9 cellular contexts compared by ENCODE assay signal in the genomic region with DNA sequence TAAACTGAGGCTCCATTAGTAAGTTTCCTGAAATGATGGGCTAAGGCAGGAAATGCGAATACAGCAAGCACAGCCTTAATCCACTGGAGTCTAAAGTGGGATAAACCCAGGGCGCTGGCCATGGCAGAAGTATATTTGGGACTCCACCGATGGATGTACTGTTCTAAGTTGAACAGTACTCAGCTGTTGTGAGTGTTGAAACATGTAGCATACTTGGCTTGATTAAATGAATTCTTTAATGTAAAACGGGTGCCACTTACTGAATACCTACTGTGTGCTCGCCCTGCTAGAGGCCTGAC. TPM values are rescaled to one million over a fixed set of nuclear protein-coding genes. Genes with fewer than 3 reads are reported as not detected.
DNase-seq lines count a peak whose midpoint lies in the region; ATAC-seq and TF ChIP-seq lines count a peak whose summit lies in the region.
"Had no signal": no experiment of that assay in that cellular context is flagged by ENCODE, and none has a peak within 500 bp of the region (broad histone marks: within the 10 kb centered on the region; RNA-seq: fewer than 3 reads in every experiment).

No MANE protein-coding gene starts in this region.

- H3K27me3 Mint-ChIP-seq in Calu3 (ENCODE audit: unreplicated experiment), result no peaks in the 10 kb centered on the region
- peaks cover 38% of the 10 kb centered on the region for H3K27me3 Mint-ChIP-seq in WTC11 (ENCODE audit: low read depth)

- no peak for ATAC-seq in WTC11
- peak; percentile 40 to 85 (median 62) for ATAC-seq in heart left ventricle
- ATAC-seq in GM21367 (IDR thresholded peaks at IDR 0.05; ENCODE audit: unreplicated experiment), result no peak

- CTCF ChIA-PET in Calu3 (lab: Charles Lee) (interaction anchor here (1.0 kb wide), 1 partner anchor 78 kb away, joined by 4 read pairs; no protein-coding TSS in a partner anchor), WTC11 (lab: Charles Lee) (interaction anchor here (1.7 kb wide), 1 partner anchor 9 kb away, joined by 7 read pairs; no protein-coding TSS in a partner anchor)

- DNase-seq in Calu3 (no peak), WTC11 (ENCODE audit: low spot score) (no peak), heart left ventricle (no peak), prostate gland (ENCODE audit: low spot score) (no peak), NCI-H2227 (lab: John Stamatoyannopoulos, UW; ENCODE audit: unreplicated experiment) (no peak), NCI-H2029 treated with DMSO at 0.1 percent for 48 hours (lab: John Stamatoyannopoulos, UW) (no peak), NCI-H345 (lab: John Stamatoyannopoulos, UW) (no peak)
- DNase-seq: GOT3 had no signal

- TSS peak; percentile 58 for BruUV-seq in Calu3 (replicated peaks; lab: Mats Ljungman, UMichigan)

- H3K27ac ChIP-seq in heart left ventricle (peak overlapping the region; percentile 35 to 93 (median 84)), prostate gland (peak overlapping the region; percentile 68 to 81)

- 30 to 39% (median 33%) methylated on average over 5 of the region's 5 CpGs for WGBS in heart left ventricle, 4 donors
- WGBS in prostate gland, result 53% methylated on average over 5 of the region's 5 CpGs

- TF ChIP-seq POLR2A in heart left ventricle (IDR thresholded peaks at IDR 0.05), result no peak
- no peak for TF ChIP-seq POLR2A in prostate gland (IDR thresholded peaks at IDR 0.05)

- intact Hi-C loops in Calu3 (cut with micrococcal nuclease; ENCODE audit: unreplicated experiment), result no loop called here
- intact Hi-C loops in heart left ventricle (cut with DNase I), result loop anchor here in 7 of 10 donors (2.0 to 10.0 kb wide), 4 partner anchors 44 to 72 kb away; partner anchors contain the start of gene BHLHE41 (in 7 of the 7)
- intact Hi-C loops in prostate gland (cut with DNase I), result loop anchor here (5.0 kb wide), 2 partner anchors 69 to 76 kb away; partner anchors contain the start of gene BHLHE41

- H3K4me1 ChIP-seq in heart left ventricle (peaks cover 0 to 45% (median 25%) of the 10 kb centered on the region in 12 donors), prostate gland (replicated peaks) (no peaks in the 10 kb centered on the region)

- TF ChIP-seq CTCF in Calu3 (IDR thresholded peaks at IDR 0.05; ENCODE audit: unreplicated experiment) (no peak), WTC11 (IDR thresholded peaks at IDR 0.05) (no peak), heart left ventricle (IDR thresholded peaks at IDR 0.05) (no peak), prostate gland (IDR thresholded peaks at IDR 0.05) (no peak)

- H3K4me3 ChIP-seq in heart left ventricle, result peak overlapping the region; percentile 32 to 79 (median 67)
- H3K4me3 ChIP-seq in prostate gland, result peak overlapping the region; percentile 53 to 55

- H3K27ac Mint-ChIP-seq in Calu3 (ENCODE audit: unreplicated experiment), result no peak overlapping the region
- H3K27ac Mint-ChIP-seq in WTC11, result no peak overlapping the region

- H3K4me1 Mint-ChIP-seq in Calu3 (ENCODE audit: low read depth, unreplicated experiment) (peaks cover 16% of the 10 kb centered on the region), WTC11 (peaks cover 14% of the 10 kb centered on the region)

- H3K9me3 Mint-ChIP-seq in Calu3 (ENCODE audit: low read depth, unreplicated experiment) (no peaks in the 10 kb centered on the region), WTC11 (no peaks in the 10 kb centered on the region)

- H3K27me3 ChIP-seq in heart left ventricle, result peaks cover 0 to 15% (median 0%) of the 10 kb centered on the region in 9 donors
- H3K27me3 ChIP-seq in prostate gland (replicated peaks; ENCODE audit: insufficient read depth), result no peaks in the 10 kb centered on the region

- H3K36me3 Mint-ChIP-seq in Calu3 (ENCODE audit: insufficient read depth, unreplicated experiment), result peaks cover 11% of the 10 kb centered on the region
- no peaks in the 10 kb centered on the region for H3K36me3 Mint-ChIP-seq in WTC11

- H3K9me3 ChIP-seq in heart left ventricle (no peaks in the 10 kb centered on the region), prostate gland (no peaks in the 10 kb centered on the region)

- peak overlapping the region; percentile 88 for H3K4me3 Mint-ChIP-seq in Calu3 (ENCODE audit: low read depth, unreplicated experiment)
- peak overlapping the region; percentile 86 for H3K4me3 Mint-ChIP-seq in WTC11

- H3K36me3 ChIP-seq in heart left ventricle (no peaks in the 10 kb centered on the region), prostate gland (no peaks in the 10 kb centered on the region)

- POLR2A ChIA-PET in WTC11 (lab: Charles Lee), result no interaction called here

TF ChIP-seq in WTC11, 78 proteins besides CTCF, POLR2A, EP300 and RAD21:
- TF ChIP-seq GRHL2 (CRISPR knock-in tag; IDR thresholded peaks at IDR 0.05; ENCODE audit: insufficient replicate concordance, severe bottlenecking), result no peak
- no peak for TF ChIP-seq SMAD4 (CRISPR knock-in tag; IDR thresholded peaks at IDR 0.05)
- no peak for TF ChIP-seq FOXP1 (CRISPR knock-in tag; IDR thresholded peaks at IDR 0.05; ENCODE audit: borderline replicate concordance)
- TF ChIP-seq, protein P1, sequence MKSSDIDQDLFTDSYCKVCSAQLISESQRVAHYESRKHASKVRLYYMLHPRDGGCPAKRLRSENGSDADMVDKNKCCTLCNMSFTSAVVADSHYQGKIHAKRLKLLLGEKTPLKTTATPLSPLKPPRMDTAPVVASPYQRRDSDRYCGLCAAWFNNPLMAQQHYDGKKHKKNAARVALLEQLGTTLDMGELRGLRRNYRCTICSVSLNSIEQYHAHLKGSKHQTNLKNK (CRISPR knock-in tag; IDR thresholded peaks at IDR 0.05), result no peak
- TF ChIP-seq KAT7 (CRISPR knock-in tag; IDR thresholded peaks at IDR 0.05; ENCODE audit: borderline replicate concordance), result no peak
- no peak for TF ChIP-seq ZNF232 (CRISPR knock-in tag; IDR thresholded peaks at IDR 0.05)
- TF ChIP-seq, protein P2, sequence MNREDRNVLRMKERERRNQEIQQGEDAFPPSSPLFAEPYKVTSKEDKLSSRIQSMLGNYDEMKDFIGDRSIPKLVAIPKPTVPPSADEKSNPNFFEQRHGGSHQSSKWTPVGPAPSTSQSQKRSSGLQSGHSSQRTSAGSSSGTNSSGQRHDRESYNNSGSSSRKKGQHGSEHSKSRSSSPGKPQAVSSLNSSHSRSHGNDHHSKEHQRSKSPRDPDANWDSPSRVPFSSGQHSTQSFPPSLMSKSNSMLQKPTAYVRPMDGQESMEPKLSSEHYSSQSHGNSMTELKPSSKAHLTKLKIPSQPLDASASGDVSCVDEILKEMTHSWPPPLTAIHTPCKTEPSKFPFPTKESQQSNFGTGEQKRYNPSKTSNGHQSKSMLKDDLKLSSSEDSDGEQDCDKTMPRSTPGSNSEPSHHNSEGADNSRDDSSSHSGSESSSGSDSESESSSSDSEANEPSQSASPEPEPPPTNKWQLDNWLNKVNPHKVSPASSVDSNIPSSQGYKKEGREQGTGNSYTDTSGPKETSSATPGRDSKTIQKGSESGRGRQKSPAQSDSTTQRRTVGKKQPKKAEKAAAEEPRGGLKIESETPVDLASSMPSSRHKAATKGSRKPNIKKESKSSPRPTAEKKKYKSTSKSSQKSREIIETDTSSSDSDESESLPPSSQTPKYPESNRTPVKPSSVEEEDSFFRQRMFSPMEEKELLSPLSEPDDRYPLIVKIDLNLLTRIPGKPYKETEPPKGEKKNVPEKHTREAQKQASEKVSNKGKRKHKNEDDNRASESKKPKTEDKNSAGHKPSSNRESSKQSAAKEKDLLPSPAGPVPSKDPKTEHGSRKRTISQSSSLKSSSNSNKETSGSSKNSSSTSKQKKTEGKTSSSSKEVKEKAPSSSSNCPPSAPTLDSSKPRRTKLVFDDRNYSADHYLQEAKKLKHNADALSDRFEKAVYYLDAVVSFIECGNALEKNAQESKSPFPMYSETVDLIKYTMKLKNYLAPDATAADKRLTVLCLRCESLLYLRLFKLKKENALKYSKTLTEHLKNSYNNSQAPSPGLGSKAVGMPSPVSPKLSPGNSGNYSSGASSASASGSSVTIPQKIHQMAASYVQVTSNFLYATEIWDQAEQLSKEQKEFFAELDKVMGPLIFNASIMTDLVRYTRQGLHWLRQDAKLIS (CRISPR knock-in tag; IDR thresholded peaks at IDR 0.05; ENCODE audit: borderline replicate concordance), result no peak
- TF ChIP-seq, protein P3, sequence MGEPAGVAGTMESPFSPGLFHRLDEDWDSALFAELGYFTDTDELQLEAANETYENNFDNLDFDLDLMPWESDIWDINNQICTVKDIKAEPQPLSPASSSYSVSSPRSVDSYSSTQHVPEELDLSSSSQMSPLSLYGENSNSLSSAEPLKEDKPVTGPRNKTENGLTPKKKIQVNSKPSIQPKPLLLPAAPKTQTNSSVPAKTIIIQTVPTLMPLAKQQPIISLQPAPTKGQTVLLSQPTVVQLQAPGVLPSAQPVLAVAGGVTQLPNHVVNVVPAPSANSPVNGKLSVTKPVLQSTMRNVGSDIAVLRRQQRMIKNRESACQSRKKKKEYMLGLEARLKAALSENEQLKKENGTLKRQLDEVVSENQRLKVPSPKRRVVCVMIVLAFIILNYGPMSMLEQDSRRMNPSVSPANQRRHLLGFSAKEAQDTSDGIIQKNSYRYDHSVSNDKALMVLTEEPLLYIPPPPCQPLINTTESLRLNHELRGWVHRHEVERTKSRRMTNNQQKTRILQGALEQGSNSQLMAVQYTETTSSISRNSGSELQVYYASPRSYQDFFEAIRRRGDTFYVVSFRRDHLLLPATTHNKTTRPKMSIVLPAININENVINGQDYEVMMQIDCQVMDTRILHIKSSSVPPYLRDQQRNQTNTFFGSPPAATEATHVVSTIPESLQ (CRISPR knock-in tag; IDR thresholded peaks at IDR 0.05), result no peak
- TF ChIP-seq ZNF138 (CRISPR knock-in tag; conservative IDR thresholded peaks at IDR 0.05), result no peak

RNA-seq across cellular contexts. Expression of gene SSPN, which starts 1.0 kb away (rescaled TPM):
- 7.0 and 8.9 TPM in 2 replicates for total RNA-seq in Calu3 (2022)
- 1.8 to 2.5 TPM (median 1.9 TPM) in 3 replicates for total RNA-seq in WTC11 (2021)
- total RNA-seq in heart left ventricle, result 100 to 1,000 TPM in 1 of 9 donors, 10 to 100 TPM in 8; 19.9 to 109 (median 75.9) TPM
- polyA plus RNA-seq in heart left ventricle, result 10 to 100 TPM in 1 of 2 donors, 1 to 10 TPM in 1; 7.5 to 18.2 TPM
- 10 to 100 TPM; 17.0 to 29.5 TPM for total RNA-seq in prostate gland

Comparison
In these comparisons a context has a peak if more than half of its experiments do, and no peak if none do; other contexts are left out.
1. ATAC-seq: peak in heart left ventricle (4 of 4); none in WTC11 (single experiment) and GM21367 (single experiment).